Comparison of ENCODE assay signal across 27 cellular contexts in the genomic region with DNA sequence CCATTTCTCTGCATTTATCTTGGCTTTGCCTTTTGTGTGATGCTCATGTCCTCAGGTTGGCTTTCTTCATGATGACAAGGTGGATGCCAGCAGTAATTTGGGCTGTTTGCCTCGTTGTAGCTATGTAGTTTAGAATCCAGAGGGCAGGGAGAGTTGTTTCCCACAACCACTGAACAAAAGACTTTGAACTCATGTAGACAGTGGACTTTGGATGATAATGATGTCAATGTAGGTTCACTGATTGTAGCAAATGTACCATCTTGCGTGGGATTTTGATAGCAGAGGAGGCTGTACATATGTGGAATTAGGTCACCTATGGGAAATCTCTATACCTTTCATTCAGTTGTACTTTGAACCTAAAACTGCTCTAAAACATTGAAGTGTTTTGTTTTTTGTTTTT. TPM values are rescaled to one million over a fixed set of nuclear protein-coding genes. Genes with fewer than 3 reads are reported as not detected.
"Had no signal": no experiment of that assay in that cellular context is flagged by ENCODE, and none has a peak within 500 bp of the region (broad histone marks: within the 10 kb centered on the region; RNA-seq: fewer than 3 reads in every experiment).

No MANE protein-coding gene starts in this region.

- FAIRE-seq: urothelium cell line had no signal

- ATAC-seq: left lung; natural killer cell; psoas muscle; sciatic nerve; stimulated activated effector memory CD8-positive, alpha-beta T cell treated with anti-CD3 and anti-CD28 coated beads, Interleukin-12 subunit alpha, Interleukin-12 subunit beta, amount 100 ng/mL, for 72 hours; upper lobe of right lung had no signal

- H3K27ac ChIP-seq: left lung, neural progenitor cell, neutrophil, parathyroid adenoma, psoas muscle, right atrium auricular region, skin epidermis, spleen, suprapubic skin, thoracic aorta, tibial artery, upper lobe of right lung had no signal

- H3K9ac ChIP-seq: neural progenitor cell, parathyroid adenoma had no signal

- H3K4me2 ChIP-seq: neural progenitor cell had no signal

- H3K4me1 ChIP-seq: left lung, neural progenitor cell, parathyroid adenoma, psoas muscle, spleen, suprapubic skin, upper lobe of right lung had no signal

- H3K79me2 ChIP-seq: parathyroid adenoma had no signal

- DNase-seq: hypothalamus; immature natural killer cell; islet precursor cell; left lung; mesendoderm; naive B cell; natural killer cell; nephron progenitor cell; occipital lobe; psoas muscle; spleen; stimulated activated CD4-positive, alpha-beta T cell treated with anti-CD3 and anti-CD28 coated beads, Interleukin-4, amount 100 ng/mL, for 24 hours; stimulated activated naive CD4-positive, alpha-beta T cell; tibial artery; trophoblast cell; upper lobe of right lung had no signal

- H3K9me3 ChIP-seq: left lung, neutrophil, psoas muscle, right atrium auricular region, spleen, suprapubic skin, thoracic aorta, tibial artery, upper lobe of right lung had no signal

- H3K36me3 ChIP-seq: left lung, neural progenitor cell, neutrophil, right atrium auricular region, spleen, suprapubic skin, thoracic aorta, tibial artery, upper lobe of right lung had no signal

- H2AFZ ChIP-seq: neural progenitor cell, parathyroid adenoma had no signal

- H3K4me3 ChIP-seq: left lung, lung, neural progenitor cell, psoas muscle, right atrium auricular region, skin epidermis, spleen, suprapubic skin, thoracic aorta, tibial artery, upper lobe of right lung had no signal

- H3K27me3 ChIP-seq: left lung, neural progenitor cell, neutrophil, right atrium auricular region, spleen, suprapubic skin, tibial artery, upper lobe of right lung had no signal

RNA-seq across cellular contexts. Expression of gene MND1, which starts 41.3 kb away (rescaled TPM):
- total RNA-seq: right atrium auricular region, sciatic nerve, suprapubic skin, upper lobe of right lung had no signal
